ENCODE assay signal across 4 cellular contexts in the genomic region with DNA sequence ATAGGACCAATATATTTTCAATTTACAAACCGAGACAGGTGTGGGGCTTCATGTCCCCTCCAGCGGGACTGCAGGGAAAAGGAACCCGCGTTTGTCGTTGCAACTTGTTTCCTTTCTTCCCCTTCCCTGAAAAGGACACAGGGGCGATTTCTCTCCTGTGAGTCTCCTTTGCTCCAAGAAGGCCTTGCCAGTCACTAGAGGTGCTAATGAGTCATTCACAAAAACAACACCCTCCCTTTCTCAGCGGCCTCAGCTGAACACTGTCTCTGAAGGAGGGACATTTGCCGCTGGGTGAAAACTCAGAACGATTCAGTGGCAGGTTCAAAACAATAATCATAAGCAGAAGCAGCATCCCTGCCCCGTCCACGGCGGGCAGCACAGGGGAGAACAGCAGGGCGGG.
A peak's percentile ranks its signal among the peaks of the same experiment; 100 is the strongest.
DNase-seq lines count a peak whose midpoint lies in the region; ATAC-seq, FAIRE-seq and TF ChIP-seq lines count a peak whose summit lies in the region.
"Not testable (repeated sequence)": the region's sequence is repeated elsewhere in the genome, so short reads cannot be mapped to it uniquely, and the experiment has no call there.

No MANE protein-coding gene starts in this region.

- peak; percentile 83 for ATAC-seq in GM23338
- peak; percentile 76 for ATAC-seq in HCT116
- peak; percentile 74 for ATAC-seq in WTC11
- ATAC-seq in K562: 0 out of 3 replicates have a peak, but pooled peaks have one; percentile 54

- H3K4me3 Mint-ChIP-seq in GM23338, WTC11: not testable (repeated sequence)

- H3K27me3 ChIP-seq in GM23338 (ENCODE audit: insufficient read depth); HCT116 (ENCODE audit: insufficient read depth, low read length); K562 (ENCODE audit: control insufficient read depth in 2 of 2, insufficient read depth in 2 of 2, low read length in 2 of 2): not testable (repeated sequence)

- not testable (repeated sequence) for H3K27ac ChIP-seq in GM23338 (ENCODE audit: low read depth); HCT116 (ENCODE audit: low read depth, low read length); K562 (ENCODE audit: extremely low read depth, low read depth, low read length)

- no CpG with 5 or more reads among the region's 13 CpGs for WGBS in K562 (ENCODE audit: insufficient coverage, low coverage, missing lambda C conversion rate)

- not testable (repeated sequence) for H3K27me3 Mint-ChIP-seq in GM23338 (ENCODE audit: insufficient read depth, low read depth, poor library complexity); WTC11 (ENCODE audit: low read depth)

- not testable (repeated sequence) for FAIRE-seq in K562 (lab: Jason Lieb, UNC)

- not testable (repeated sequence) for H3K4me2 ChIP-seq in GM23338; HCT116 (ENCODE audit: low read length); K562 (ENCODE audit: insufficient read depth, low read length)

- POLR2A ChIA-PET in HCT116 (lab: Charles Lee); WTC11 (lab: Charles Lee); K562 (lab: Yijun Ruan, JAX): not testable (repeated sequence)

- not testable (repeated sequence) for H2AFZ ChIP-seq in GM23338; HCT116 (ENCODE audit: low read depth, low read length, poor library complexity, severe bottlenecking); K562 (ENCODE audit: low read depth, low read length)

- H3F3A ChIP-seq in GM23338 (replicated peaks; ENCODE audit: low read depth): not testable (repeated sequence)

- TF ChIP-seq POLR2A in HCT116 (IDR thresholded peaks at IDR 0.05; ENCODE audit: borderline replicate concordance, extremely low read depth, insufficient read depth, insufficient read length); K562 (conservative IDR thresholded peaks at IDR 0.05): not testable (repeated sequence)

- H3K27ac Mint-ChIP-seq in GM23338, WTC11: not testable (repeated sequence)

- not testable (repeated sequence) for H3K4me1 ChIP-seq in GM23338 (ENCODE audit: insufficient read depth); HCT116 (ENCODE audit: control insufficient read depth in 1 of 2, insufficient read depth in 2 of 2, low read length in 2 of 2); K562 (replicated peaks in 1 of 2; ENCODE audit: control insufficient read depth in 2 of 2, insufficient read depth in 2 of 2, low read length in 2 of 2)

- not testable (repeated sequence) for H3K9ac ChIP-seq in HCT116 (ENCODE audit: low read length); K562 (ENCODE audit: insufficient read depth in 1 of 2, low read depth in 2 of 2, low read length in 2 of 2)

- not testable (repeated sequence) for H3K36me3 ChIP-seq in GM23338 (ENCODE audit: insufficient read depth); HCT116 (ENCODE audit: control insufficient read depth in 1 of 2, insufficient read depth in 2 of 2, low read length in 2 of 2); K562 (ENCODE audit: control insufficient read depth, insufficient read depth, low read length)

- not testable (repeated sequence) for H3K36me3 Mint-ChIP-seq in GM23338 (ENCODE audit: low read depth); WTC11

- not testable (repeated sequence) for H3K9me3 Mint-ChIP-seq in GM23338, WTC11

- DNase-seq in GM23338 (ENCODE audit: low spot score); HCT116 (ENCODE audit: low read depth, low spot score); WTC11 (ENCODE audit: low spot score); K562 (ENCODE audit: extremely low read depth in 1 of 4, low spot score in 3 of 4): not testable (repeated sequence)

- not testable (repeated sequence) for H3K4me3 ChIP-seq in GM23338; HCT116 (replicated peaks in 1 of 2; ENCODE audit: low read depth in 1 of 2, low read length in 2 of 2); K562

- not testable (repeated sequence) for H3K9me1 ChIP-seq in K562 (ENCODE audit: control insufficient read depth, insufficient read depth, low read length)

- not testable (repeated sequence) for H3K4me1 Mint-ChIP-seq in GM23338, WTC11

- CTCF ChIA-PET in HCT116 (lab: Charles Lee); WTC11 (lab: Charles Lee); K562 (lab: Yijun Ruan, JAX; ENCODE audit: low intra/inter-chr PET ratio): not testable (repeated sequence)

- not testable (repeated sequence) for H3K9me3 ChIP-seq in HCT116 (ENCODE audit: control insufficient read depth in 1 of 2, insufficient read depth in 1 of 2, low read depth in 1 of 2, low read length in 2 of 2); K562 (replicated peaks; ENCODE audit: control insufficient read depth, insufficient read depth, low read depth, low read length)

- not testable (repeated sequence) for TF ChIP-seq CTCF in GM23338 (conservative IDR thresholded peaks at IDR 0.05; ENCODE audit: low read depth in 2 of 2); HCT116 (IDR thresholded peaks at IDR 0.05 in 2 of 3, conservative IDR thresholded peaks at IDR 0.05 in 1 of 3; ENCODE audit: borderline replicate concordance in 1 of 3, insufficient read depth in 1 of 3, low read depth in 2 of 3, low read length in 2 of 3); WTC11 (IDR thresholded peaks at IDR 0.05); K562 (IDR thresholded peaks at IDR 0.05 in 2 of 3, conservative IDR thresholded peaks at IDR 0.05 in 1 of 3; ENCODE audit: insufficient read depth in 2 of 3, low read depth in 1 of 3, low read length in 3 of 3)

- not testable (repeated sequence) for TF ChIP-seq EP300 in K562 (IDR thresholded peaks at IDR 0.05; ENCODE audit: low read length)

- not testable (repeated sequence) for TF ChIP-seq RAD21 in HCT116 (IDR thresholded peaks at IDR 0.05; ENCODE audit: low read depth); K562 (CRISPR knock-in tag; conservative IDR thresholded peaks at IDR 0.05 in 1 of 2, IDR thresholded peaks at IDR 0.05 in 1 of 2)

- intact Hi-C loops in HCT116 (cut with micrococcal nuclease); K562 (cut with micrococcal nuclease): not testable (repeated sequence)

- in situ Hi-C loops in K562 (cut with MboI): not testable (repeated sequence)

- not testable (repeated sequence) for BruUV-seq in HCT116 (replicated peaks; lab: Mats Ljungman, UMichigan); K562 (replicated peaks; lab: Mats Ljungman, UMichigan)

- not testable (repeated sequence) for H3K9me2 ChIP-seq in GM23338 (ENCODE audit: insufficient read depth); HCT116 (ENCODE audit: insufficient read depth)

- H3K79me2 ChIP-seq in GM23338 (replicated peaks; ENCODE audit: insufficient read depth); HCT116 (ENCODE audit: insufficient read depth, low read length); K562 (ENCODE audit: control insufficient read depth, insufficient read depth, low read length): not testable (repeated sequence)

- RAD21 ChIA-PET in HCT116 (lab: Charles Lee; ENCODE audit: low non-redundant PET in 1 of 2, low total read pairs in 2 of 2, uncharacterized antibody in 2 of 2, unreplicated experiment in 2 of 2): not testable (repeated sequence)

- H4K20me1 ChIP-seq in GM23338 (replicated peaks; ENCODE audit: insufficient read depth); HCT116 (ENCODE audit: insufficient read depth); K562 (replicated peaks; ENCODE audit: control insufficient read depth, insufficient read depth, low read length): not testable (repeated sequence)
